Comparison of ENCODE assay signal across 26 cellular contexts in the genomic region with DNA sequence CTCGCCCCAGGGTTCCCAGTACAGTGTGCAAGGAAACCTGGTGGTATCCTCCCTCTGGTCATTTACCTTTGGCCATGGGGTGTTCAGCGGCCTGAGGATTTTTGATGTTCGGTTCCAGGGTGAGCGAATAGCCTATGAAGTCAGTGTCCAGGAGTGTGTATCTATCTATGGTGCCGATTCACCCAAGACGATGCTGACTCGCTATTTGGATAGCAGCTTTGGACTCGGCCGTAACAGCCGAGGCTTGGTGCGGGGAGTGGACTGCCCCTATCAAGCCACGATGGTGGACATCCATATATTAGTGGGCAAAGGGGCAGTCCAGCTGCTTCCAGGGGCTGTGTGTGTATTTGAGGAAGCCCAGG. TPM values are rescaled to one million over a fixed set of nuclear protein-coding genes. Genes with fewer than 3 reads are reported as not detected.
A peak's percentile ranks its signal among the peaks of the same experiment; 100 is the strongest.
DNase-seq lines count a peak whose midpoint lies in the region; ATAC-seq, FAIRE-seq and TF ChIP-seq lines count a peak whose summit lies in the region.
"Had no signal": no experiment of that assay in that cellular context is flagged by ENCODE, and none has a peak within 500 bp of the region (broad histone marks: within the 10 kb centered on the region; RNA-seq: fewer than 3 reads in every experiment).

No MANE protein-coding gene starts in this region.

- no peak for TF ChIP-seq EP300 in stomach (IDR thresholded peaks at IDR 0.05)

- POLR2A ChIA-PET in CD8-positive, alpha-beta memory T cell (lab: Charles Lee), result no interaction called here

- H3K4me1 ChIP-seq in adipocyte (ENCODE audit: control insufficient read depth, insufficient read depth, low read length), result peaks cover 82% of the 10 kb centered on the region
- H3K4me1 ChIP-seq in stomach, result peaks cover 13 to 51% (median 35%) of the 10 kb centered on the region in 4 donors
- no peaks in the 10 kb centered on the region for H3K4me1 ChIP-seq in CD8-positive, alpha-beta memory T cell (ENCODE audit: insufficient read depth, low read length)
- peaks cover 6% of the 10 kb centered on the region for H3K4me1 ChIP-seq in mammary epithelial cell (ENCODE audit: insufficient read depth, low read length)
- H3K4me1 ChIP-seq: uterus had no signal

- dilution Hi-C loops in mammary epithelial cell (cut with HindIII; ENCODE audit: low sequenced_read_pairs), result no loop called here

- no peak overlapping the region for H2AFZ ChIP-seq in mammary epithelial cell (ENCODE audit: low read depth, low read length)
- H2AFZ ChIP-seq: hepatocyte had no signal

- no peaks in the 10 kb centered on the region for H3K27me3 Mint-ChIP-seq in natural killer cell (ENCODE audit: low read depth in 2 of 2)
- H3K27me3 Mint-ChIP-seq in CD8-positive, alpha-beta memory T cell, result peaks cover 0 to 2% of the 10 kb centered on the region in 2 donors
- H3K27me3 Mint-ChIP-seq: CD4-positive, alpha-beta memory T cell had no signal

- FAIRE-seq in GM12892 (lab: Jason Lieb, UNC), result no peak

- peak overlapping the region in 4 of 5 donors; percentile 8 to 49 (median 44) for H3K27ac ChIP-seq in stomach
- no peak overlapping the region for H3K27ac ChIP-seq in CD8-positive, alpha-beta memory T cell (ENCODE audit: low read depth, low read length)
- no peak overlapping the region for H3K27ac ChIP-seq in mammary epithelial cell (ENCODE audit: insufficient read depth, low read depth, low read length)
- H3K27ac ChIP-seq: brain microvascular endothelial cell, hepatocyte, uterus had no signal

- H3K4me3 ChIP-seq in adipocyte (ENCODE audit: low read length) (peak overlapping the region; percentile 27), stomach (no peak overlapping the region), mammary epithelial cell (replicated peaks in 1 of 3; ENCODE audit: insufficient read depth in 1 of 3, low read depth in 2 of 3, low read length in 3 of 3) (no peak overlapping the region)
- H3K4me3 ChIP-seq in CD8-positive, alpha-beta memory T cell (ENCODE audit: low read length), result no peak overlapping the region
- H3K4me3 ChIP-seq: hepatocyte, left lung, uterus had no signal

- no peak overlapping the region for H3K4me3 Mint-ChIP-seq in natural killer cell
- no peak overlapping the region for H3K4me3 Mint-ChIP-seq in CD8-positive, alpha-beta memory T cell
- H3K4me3 Mint-ChIP-seq: CD4-positive, alpha-beta memory T cell; immature natural killer cell had no signal

- H3K4me2 ChIP-seq in mammary epithelial cell (ENCODE audit: insufficient read depth, low read depth, low read length), result no peak overlapping the region
- H3K4me2 ChIP-seq: hepatocyte had no signal

- WGBS in stomach, 5 donors, result 85 to 96% (median 89%) methylated on average over 5 to 12 of the region's 12 CpGs
- 93% methylated on average over 8 of the region's 12 CpGs for WGBS in mammary epithelial cell (ENCODE audit: low coverage, missing lambda C conversion rate)

- H3K9ac ChIP-seq in adipocyte (ENCODE audit: low read length), result peak overlapping the region; percentile 84
- H3K9ac ChIP-seq in mammary epithelial cell (ENCODE audit: insufficient read depth, low read length), result no peak overlapping the region

- no TSS peak for BruUV-seq in mammary epithelial cell (replicated peaks; lab: Mats Ljungman, UMichigan)

- CTCF ChIA-PET in CD8-positive, alpha-beta memory T cell (lab: Charles Lee), result no interaction called here
- CTCF ChIA-PET in mammary epithelial cell (lab: Charles Lee; ENCODE audit: low non-redundant PET), result interaction anchor here (0.8 kb wide), 1 partner anchor 152 kb away, joined by 5 read pairs; no protein-coding TSS in a partner anchor

- peaks cover 0 to 11% of the 10 kb centered on the region in 2 donors for H3K4me1 Mint-ChIP-seq in natural killer cell
- peaks cover 0 to 8% (median 6%) of the 10 kb centered on the region in 3 donors for H3K4me1 Mint-ChIP-seq in CD8-positive, alpha-beta memory T cell

- TF ChIP-seq CTCF in natural killer cell (IDR thresholded peaks at IDR 0.05) (no peak), stomach (IDR thresholded peaks at IDR 0.05) (no peak), mammary epithelial cell (conservative IDR thresholded peaks at IDR 0.05 in 1 of 2, IDR thresholded peaks at IDR 0.05 in 1 of 2; ENCODE audit: extremely low read depth in 1 of 2, insufficient read depth in 1 of 2, low read depth in 1 of 2, low read length in 2 of 2) (no peak)

- H3K36me3 Mint-ChIP-seq in natural killer cell, result no peaks in the 10 kb centered on the region
- H3K36me3 Mint-ChIP-seq in CD8-positive, alpha-beta memory T cell, result peaks cover 0 to 56% (median 17%) of the 10 kb centered on the region in 3 donors

- no peak for ATAC-seq in natural killer cell

- H3K36me3 ChIP-seq in adipocyte (ENCODE audit: control insufficient read depth, insufficient read depth, low read length, severe bottlenecking), result peaks cover 49% of the 10 kb centered on the region
- H3K36me3 ChIP-seq in stomach, result peaks cover 36 to 58% (median 56%) of the 10 kb centered on the region in 4 donors
- H3K36me3 ChIP-seq in CD8-positive, alpha-beta memory T cell (ENCODE audit: insufficient read depth, low read length), result peaks cover 30% of the 10 kb centered on the region
- H3K36me3 ChIP-seq in mammary epithelial cell (ENCODE audit: insufficient read depth, low read length), result peaks cover 29% of the 10 kb centered on the region
- H3K36me3 ChIP-seq: uterus had no signal

- no peaks in the 10 kb centered on the region for H3K79me2 ChIP-seq in mammary epithelial cell (ENCODE audit: insufficient read depth, low read length)
- H3K79me2 ChIP-seq: hepatocyte had no signal

- in situ Hi-C loops in mammary epithelial cell (cut with MboI; ENCODE audit: low sequenced_read_pairs in 2 of 2), result loop anchor here in 1 of 2 donors (25.0 kb wide), 1 partner anchor 467 kb away; no protein-coding TSS in a partner anchor

- H3K27ac Mint-ChIP-seq in natural killer cell, result peak overlapping the region; percentile 53 to 88
- H3K27ac Mint-ChIP-seq in CD8-positive, alpha-beta memory T cell, result peak overlapping the region in 3 of 8 donors; percentile 26 to 86 (median 84)

- H3K9me3 ChIP-seq in adipocyte (ENCODE audit: control insufficient read depth, low read length) (no peaks in the 10 kb centered on the region), stomach (no peaks in the 10 kb centered on the region), mammary epithelial cell (replicated peaks; ENCODE audit: insufficient read depth, low read length) (no peaks in the 10 kb centered on the region)
- no peaks in the 10 kb centered on the region for H3K9me3 ChIP-seq in CD8-positive, alpha-beta memory T cell (ENCODE audit: low read length)
- H3K9me3 ChIP-seq: left lung, uterus had no signal

- intact Hi-C loops in natural killer cell (cut with micrococcal nuclease), result no loop called here
- intact Hi-C loops in stomach (cut with DNase I; ENCODE audit: low total_unique reads), result loop anchor here (5.0 kb wide), 1 partner anchor 97 kb away; no protein-coding TSS in a partner anchor
- intact Hi-C loops in mammary epithelial cell (cut with micrococcal nuclease), result no loop called here

- H3K27me3 ChIP-seq in adipocyte (replicated peaks; ENCODE audit: control insufficient read depth, insufficient read depth, low read length) (no peaks in the 10 kb centered on the region), stomach (no peaks in the 10 kb centered on the region), mammary epithelial cell (ENCODE audit: insufficient read depth, low read length) (no peaks in the 10 kb centered on the region)
- H3K27me3 ChIP-seq in CD8-positive, alpha-beta memory T cell (ENCODE audit: insufficient read depth, low read length, poor library complexity, severe bottlenecking), result no peaks in the 10 kb centered on the region
- H3K27me3 ChIP-seq: brain microvascular endothelial cell, left lung, uterus had no signal

- H4K20me1 ChIP-seq in mammary epithelial cell (ENCODE audit: insufficient read depth, low read length), result no peaks in the 10 kb centered on the region

- no peak for DNase-seq in GM12892 (ENCODE audit: insufficient read length)
- DNase-seq in adipocyte (ENCODE audit: low read depth), result no peak
- DNase-seq in natural killer cell, result no peak
- no peak for DNase-seq in stomach
- no peak for DNase-seq in CD8-positive, alpha-beta memory T cell
- no peak for DNase-seq in AG08396 (ENCODE audit: low spot score)
- no peak for DNase-seq in mammary epithelial cell
- DNase-seq: activated CD4-positive, alpha-beta T cell treated with anti-CD3 and anti-CD28 coated beads, Interleukin-2, amount 50 U/mL, for 4 hours; activated gamma-delta T cell; brain microvascular endothelial cell; CD4-positive, alpha-beta memory T cell; effector memory CD4-positive, alpha-beta T cell; erythroblast; foreskin melanocyte; immature natural killer cell; left lung; MM.1S; NCI-H1417 treated with DMSO at 0.1 percent for 48 hours; NCI-H446; Right ventricle myocardium superior; substantia nigra; T-helper 9 cell; uterus had no signal

- H3K9me3 Mint-ChIP-seq in natural killer cell, result no peaks in the 10 kb centered on the region
- H3K9me3 Mint-ChIP-seq in CD8-positive, alpha-beta memory T cell, result no peaks in the 10 kb centered on the region
- H3K9me3 Mint-ChIP-seq: CD4-positive, alpha-beta memory T cell; immature natural killer cell had no signal

- TF ChIP-seq POLR2A in GM12892 (IDR thresholded peaks at IDR 0.05; ENCODE audit: low read depth, low read length), result 0 out of 2 replicates have a peak, but pooled peaks have one; percentile 4
- no peak for TF ChIP-seq POLR2A in stomach (IDR thresholded peaks at IDR 0.05)

RNA-seq across cellular contexts. Expression of a gene that starts 1.2 kb away (rescaled TPM):
- 0.89 TPM for polyA plus RNA-seq in GM12892 (2012; ENCODE audit: missing spikeins)
- total RNA-seq in natural killer cell (1 to 10 TPM; 3.0 to 3.9 (median 3.5) TPM), stomach (1 to 10 TPM in 1 of 5 donors, under 1 TPM in 2, not detected in 2; 0.87 to 3.0 (median 0.92) TPM), mammary epithelial cell (1 to 10 TPM in 1 of 2 donors, under 1 TPM in 1; 0.67 to 2.8 TPM)
- polyA plus RNA-seq in stomach (under 1 TPM in 2 of 3 donors, not detected in 1; 0.50 to 0.55 TPM), mammary epithelial cell (0.57 TPM)
- 1 to 10 TPM; 2.4 to 2.7 TPM for total RNA-seq in CD8-positive, alpha-beta memory T cell
- polyA plus RNA-seq in CD8-positive, alpha-beta memory T cell, result 0.09 TPM
- not detected for polyA minus RNA-seq in mammary epithelial cell

RNA-seq across cellular contexts. Expression of a gene that starts 5.5 kb away (rescaled TPM):
- 0.89 TPM for polyA plus RNA-seq in GM12892 (2012; ENCODE audit: missing spikeins)
- total RNA-seq in natural killer cell, result 1 to 10 TPM in 1 of 3 donors, under 1 TPM in 2; 0.52 to 1.0 (median 0.73) TPM
- total RNA-seq in stomach, result 10 to 100 TPM; 20.9 to 67.9 (median 42.0) TPM
- 10 to 100 TPM in 1 of 3 donors, 1 to 10 TPM in 2; 6.2 to 46.9 (median 9.3) TPM for polyA plus RNA-seq in stomach
- total RNA-seq in CD8-positive, alpha-beta memory T cell, result 1 to 10 TPM; 1.0 to 1.3 TPM
- polyA plus RNA-seq in CD8-positive, alpha-beta memory T cell, result not detected
- under 1 TPM in 1 of 2 donors, not detected in 1; 0.31 TPM for total RNA-seq in mammary epithelial cell
- 0.25 TPM for polyA plus RNA-seq in mammary epithelial cell
- polyA minus RNA-seq in mammary epithelial cell, result not detected
- polyA plus RNA-seq: CD4-positive, alpha-beta memory T cell; immature natural killer cell had no signal

RNA-seq across cellular contexts. Expression of a gene that starts 12.3 kb away (rescaled TPM):
- 102 TPM for polyA plus RNA-seq in GM12892 (2012; ENCODE audit: missing spikeins)
- total RNA-seq in natural killer cell, result 10 to 100 TPM; 82.8 to 92.5 (median 90.6) TPM
- 10 to 100 TPM; 26.4 to 74.4 (median 70.0) TPM for total RNA-seq in stomach
- polyA plus RNA-seq in stomach, result 10 to 100 TPM; 27.1 to 75.8 (median 61.5) TPM
- 100 to 1,000 TPM; 243 to 244 TPM for total RNA-seq in CD8-positive, alpha-beta memory T cell
- 136 TPM for polyA plus RNA-seq in CD8-positive, alpha-beta memory T cell
- 100 to 1,000 TPM in 1 of 2 donors, 10 to 100 TPM in 1; 93.5 to 186 TPM for total RNA-seq in mammary epithelial cell
- 168 TPM for polyA plus RNA-seq in mammary epithelial cell
- polyA minus RNA-seq in mammary epithelial cell, result 236 TPM

RNA-seq across cellular contexts. Expression of a gene that starts 21.5 kb away (rescaled TPM):
- polyA plus RNA-seq in GM12892 (2012; ENCODE audit: missing spikeins), result 53.4 TPM
- 100 to 1,000 TPM; 148 to 164 (median 150) TPM for total RNA-seq in natural killer cell
- 100 to 1,000 TPM in 3 of 5 donors, 10 to 100 TPM in 2; 53.1 to 192 (median 124) TPM for total RNA-seq in stomach
- polyA plus RNA-seq in stomach, result 10 to 100 TPM; 40.3 to 86.1 (median 65.2) TPM
- total RNA-seq in CD8-positive, alpha-beta memory T cell, result 10 to 100 TPM; 89.2 to 90.6 TPM
- polyA plus RNA-seq in CD8-positive, alpha-beta memory T cell, result 147 TPM
- 10 to 100 TPM; 90.7 to 99.5 TPM for total RNA-seq in mammary epithelial cell
- 61.7 TPM for polyA plus RNA-seq in mammary epithelial cell
- 36.7 TPM for polyA minus RNA-seq in mammary epithelial cell

RNA-seq across cellular contexts. Expression of a gene that starts 46.9 kb away (rescaled TPM):
- polyA plus RNA-seq in GM12892 (2012; ENCODE audit: missing spikeins), result 1.8 TPM
- total RNA-seq in natural killer cell (not detected), stomach (1 to 10 TPM in 2 of 5 donors, under 1 TPM in 1, not detected in 2; 0.29 to 2.2 (median 1.3) TPM), mammary epithelial cell (under 1 TPM in 1 of 2 donors, not detected in 1; under 0.01 TPM)
- polyA plus RNA-seq in stomach (1 to 10 TPM; 1.3 to 2.4 (median 1.3) TPM), mammary epithelial cell (not detected)
- not detected for total RNA-seq in CD8-positive, alpha-beta memory T cell
- 0.15 TPM for polyA plus RNA-seq in CD8-positive, alpha-beta memory T cell
- not detected for polyA minus RNA-seq in mammary epithelial cell
- total RNA-seq: CD4-positive, alpha-beta memory T cell; H4; mononuclear cell; Right ventricle myocardium superior had no signal

Comparison
In these comparisons a context has a peak if more than half of its experiments do, and no peak if none do; other contexts are left out.
1. H3K27ac ChIP-seq: peak in stomach (4 of 5); none in CD8-positive, alpha-beta memory T cell (single experiment) and mammary epithelial cell (single experiment).
2. RNA of a gene that starts 5.5 kb away (total RNA-seq): 20.9 to 67.9 TPM in stomach; 1.0 to 1.3 TPM in CD8-positive, alpha-beta memory T cell, 0.52 to 1.0 TPM in natural killer cell and 0.31 TPM in mammary epithelial cell; every median in the first group is over 4 times any median in the second.